28 cellular contexts compared by ENCODE assay signal in genomic region chr7:30708412-30708811, GRCh38. TPM values are rescaled to one million over a fixed set of nuclear protein-coding genes. Genes with fewer than 3 reads are reported as not detected.
A peak's percentile ranks its signal among the peaks of the same experiment; 100 is the strongest.
DNase-seq lines count a peak whose midpoint lies in the region; ATAC-seq and TF ChIP-seq lines count a peak whose summit lies in the region.
"Had no signal": no experiment of that assay in that cellular context is flagged by ENCODE, and none has a peak within 500 bp of the region (broad histone marks: within the 10 kb centered on the region; RNA-seq: fewer than 3 reads in every experiment).

No MANE protein-coding gene starts in this region.

- H3K9me3 ChIP-seq in right atrium auricular region (no peaks in the 10 kb centered on the region), heart left ventricle (no peaks in the 10 kb centered on the region), subcutaneous abdominal adipose tissue (ENCODE audit: control insufficient read depth in 5 of 5, low read length in 5 of 5) (no peaks in the 10 kb centered on the region), GM23248 (ENCODE audit: low read depth) (no peaks in the 10 kb centered on the region), mucosa of descending colon (no peaks in the 10 kb centered on the region)
- H3K9me3 ChIP-seq: BLaER1, Caco-2 had no signal

- H3K4me3 ChIP-seq in right atrium auricular region (no peak overlapping the region), heart left ventricle (no peak overlapping the region), subcutaneous abdominal adipose tissue (ENCODE audit: low read depth in 1 of 5, low read length in 5 of 5) (no peak overlapping the region), GM23248 (no peak overlapping the region), mucosa of descending colon (no peak overlapping the region)
- H3K4me3 ChIP-seq: BLaER1, GM12878, PC-9 had no signal

- no peak overlapping the region for H2AFZ ChIP-seq in GM23248
- H2AFZ ChIP-seq: PC-9 had no signal

- peak overlapping the region; percentile 64 for H3K27ac Mint-ChIP-seq in nephron progenitor cell
- H3K27ac Mint-ChIP-seq: CD4-positive, alpha-beta memory T cell had no signal

- no peaks in the 10 kb centered on the region for H4K20me1 ChIP-seq in GM23248 (ENCODE audit: insufficient read depth)
- H4K20me1 ChIP-seq: BLaER1 had no signal

- in situ Hi-C loops in GM23248 (cut with MboI): no loop called here

- H3K27me3 ChIP-seq in right atrium auricular region: no peaks in the 10 kb centered on the region
- H3K27me3 ChIP-seq in heart left ventricle: no peaks in the 10 kb centered on the region
- peaks cover 0 to 11% (median 0%) of the 10 kb centered on the region in 5 donors for H3K27me3 ChIP-seq in subcutaneous abdominal adipose tissue (ENCODE audit: control insufficient read depth in 5 of 5, insufficient read depth in 4 of 5, low read length in 5 of 5)
- H3K27me3 ChIP-seq in GM23248 (replicated peaks; ENCODE audit: insufficient read depth): peaks cover 7% of the 10 kb centered on the region; the same call in 1 of the 2 replicates
- H3K27me3 ChIP-seq: BLaER1 had no signal

- no peaks in the 10 kb centered on the region for H3K9me2 ChIP-seq in GM23248 (ENCODE audit: insufficient read depth)

- WGBS in heart left ventricle, 4 donors: 58 to 94% (median 74%) methylated on average over 4 of the region's 4 CpGs
- 49 to 53% methylated on average over 4 of the region's 4 CpGs for WGBS in GM23248 (ENCODE audit: low coverage in 1 of 2, low lambda C conversion rate in 2 of 2, missing lambda C conversion rate in 2 of 2), 2 experiments

- no peaks in the 10 kb centered on the region for H3K36me3 Mint-ChIP-seq in nephron progenitor cell (ENCODE audit: low read depth)
- H3K36me3 Mint-ChIP-seq: CD4-positive, alpha-beta memory T cell had no signal

- H3K27me3 Mint-ChIP-seq in nephron progenitor cell (ENCODE audit: low read depth, poor library complexity): peaks cover 16% of the 10 kb centered on the region
- H3K27me3 Mint-ChIP-seq: CD4-positive, alpha-beta memory T cell had no signal

- H3K4me1 Mint-ChIP-seq in nephron progenitor cell: peaks cover 21% of the 10 kb centered on the region
- H3K4me1 Mint-ChIP-seq: CD4-positive, alpha-beta memory T cell had no signal

- H3K27ac ChIP-seq in right atrium auricular region: peak overlapping the region in 1 of 2 donors; percentile 40
- peak overlapping the region in 11 of 12 donors; percentile 24 to 82 (median 58) for H3K27ac ChIP-seq in heart left ventricle
- H3K27ac ChIP-seq in subcutaneous abdominal adipose tissue (ENCODE audit: low read depth, low read length): peak overlapping the region; percentile 16
- no peak overlapping the region for H3K27ac ChIP-seq in GM23248
- H3K27ac ChIP-seq: 22Rv1, BLaER1, PC-9 had no signal

- intact Hi-C loops in Right ventricle myocardium inferior (cut with DNase I) (no loop called here), heart left ventricle (cut with DNase I) (no loop called here), mucosa of descending colon (cut with DNase I, micrococcal nuclease) (no loop called here)

- H3K9me3 Mint-ChIP-seq in nephron progenitor cell: no peaks in the 10 kb centered on the region
- H3K9me3 Mint-ChIP-seq: CD4-positive, alpha-beta memory T cell had no signal

- H3K9ac ChIP-seq in subcutaneous abdominal adipose tissue (ENCODE audit: low read length in 5 of 5) (no peak overlapping the region), GM23248 (no peak overlapping the region)
- H3K9ac ChIP-seq: BLaER1 had no signal

- no peaks in the 10 kb centered on the region for H3F3A ChIP-seq in GM23248 (ENCODE audit: insufficient read depth)

- no peak for TF ChIP-seq POLR2A in heart left ventricle (IDR thresholded peaks at IDR 0.05)

- H3K4me1 ChIP-seq in right atrium auricular region (peaks cover 0 to 18% of the 10 kb centered on the region in 2 donors), heart left ventricle (peaks cover 0 to 23% (median 9%) of the 10 kb centered on the region in 12 donors), subcutaneous abdominal adipose tissue (ENCODE audit: control insufficient read depth in 5 of 5, insufficient read depth in 5 of 5, low read length in 5 of 5) (peaks cover 0 to 22% (median 13%) of the 10 kb centered on the region in 5 donors), GM23248 (ENCODE audit: insufficient read depth) (0 out of 2 replicates have a peak, but pooled peaks cover 6% of the 10 kb centered on the region), mucosa of descending colon (ENCODE audit: low read depth) (no peaks in the 10 kb centered on the region)
- H3K4me1 ChIP-seq: BLaER1, Caco-2 had no signal

- no peaks in the 10 kb centered on the region for H3K36me3 ChIP-seq in right atrium auricular region
- H3K36me3 ChIP-seq in heart left ventricle: no peaks in the 10 kb centered on the region
- H3K36me3 ChIP-seq in subcutaneous abdominal adipose tissue (ENCODE audit: control insufficient read depth in 5 of 5, insufficient read depth in 5 of 5, low read length in 5 of 5): no peaks in the 10 kb centered on the region
- H3K36me3 ChIP-seq in GM23248 (ENCODE audit: low read depth): no peaks in the 10 kb centered on the region
- H3K36me3 ChIP-seq in mucosa of descending colon (ENCODE audit: low read depth): no peaks in the 10 kb centered on the region
- H3K36me3 ChIP-seq: BLaER1 had no signal

- TF ChIP-seq CTCF in right atrium auricular region (IDR thresholded peaks at IDR 0.05) (no peak), heart left ventricle (IDR thresholded peaks at IDR 0.05) (no peak), nephron progenitor cell (IDR thresholded peaks at IDR 0.05) (no peak), mucosa of descending colon (IDR thresholded peaks at IDR 0.05) (no peak)

- H3K79me2 ChIP-seq in GM23248 (ENCODE audit: insufficient read depth): no peaks in the 10 kb centered on the region

- ATAC-seq in Right ventricle myocardium inferior: peak; percentile 24
- ATAC-seq in heart left ventricle: peak; percentile 11 to 55 (median 43)
- no peak for ATAC-seq in mucosa of descending colon
- ATAC-seq: GM12878 had no signal

- no peak overlapping the region for H3K4me3 Mint-ChIP-seq in nephron progenitor cell
- H3K4me3 Mint-ChIP-seq: CD4-positive, alpha-beta memory T cell had no signal

- DNase-seq in Right ventricle myocardium inferior (ENCODE audit: missing footprints) (no peak), right atrium auricular region (ENCODE audit: low spot score) (no peak), heart left ventricle (peak in 4 of 5 donors; percentile 43 to 69 (median 56)), nephron progenitor cell (no peak), GM23248 (no peak), mucosa of descending colon (no peak), germinal center (ENCODE audit: low spot score) (no peak)
- DNase-seq: ACHN; Caco-2; CD4-positive, alpha-beta memory T cell; DMS 273 treated with DMSO at 0.1 percent for 48 hours; DND-41; IMR-90; MV-4-11; NCI-H1417; NCI-H1694 treated with DMSO at 0.1 percent for 48 hours; NCI-H2227 treated with DMSO at 0.1 percent for 48 hours; NCI-H510A; NCI-H748 treated with DMSO at 0.1 percent for 48 hours; PC-9; RPMI8226; SIG-M5 had no signal

- no peak overlapping the region for H3K4me2 ChIP-seq in GM23248 (ENCODE audit: unreplicated experiment)
- H3K4me2 ChIP-seq: BLaER1, PC-9 had no signal

RNA-seq across cellular contexts. Expression of gene CRHR2, which starts 26.2 kb away (rescaled TPM):
- total RNA-seq in Right ventricle myocardium inferior (0.35 TPM), right atrium auricular region (under 1 TPM; 0.22 to 0.47 TPM), heart left ventricle (1 to 10 TPM in 2 of 9 donors, under 1 TPM in 6, not detected in 1; 0.28 to 1.6 (median 0.71) TPM), mucosa of descending colon (not detected)
- polyA plus RNA-seq in heart left ventricle (under 1 TPM; 0.06 to 0.80 TPM), GM23248 (2016; fragmentation: Nextera tagmentation; extraction: Ambion mirVana) (0.05 TPM in 1 of 2 replicates, not detected in the other)
- not detected in 2 replicates for total RNA-seq in GM23248 (2014; rRNA removed; shearing (Covaris generic))
- total RNA-seq: Caco-2; CD4-positive, alpha-beta memory T cell; GM12878; H7; IMR-90; M059J; PC-9 had no signal
- polyA plus RNA-seq: CD4-positive, alpha-beta memory T cell; GM12878; IMR-90 had no signal

RNA-seq across cellular contexts. Expression of gene INMT, which starts 43.5 kb away (rescaled TPM):
- 48.1 TPM for total RNA-seq in Right ventricle myocardium inferior
- total RNA-seq in right atrium auricular region: 100 to 1,000 TPM in 1 of 2 donors, 10 to 100 TPM in 1; 88.9 to 199 TPM
- total RNA-seq in heart left ventricle: 10 to 100 TPM; 11.7 to 88.1 (median 29.6) TPM
- polyA plus RNA-seq in heart left ventricle: 10 to 100 TPM; 15.7 to 27.9 TPM
- total RNA-seq in GM23248 (2014; rRNA removed; shearing (Covaris generic)): 0.13 TPM in 1 of 2 replicates, not detected in the other
- 0.09 TPM in 2 replicates for polyA plus RNA-seq in GM23248 (2016; fragmentation: Nextera tagmentation; extraction: Ambion mirVana)
- 1 to 10 TPM; 1.6 to 7.5 (median 7.2) TPM for total RNA-seq in mucosa of descending colon
- total RNA-seq: M059J, PC-9 had no signal

Comparison
In these comparisons a context has a peak if more than half of its experiments do, and no peak if none do; other contexts are left out.
1. DNase-seq: peak in heart left ventricle (4 of 5); none in Right ventricle myocardium inferior (single experiment), right atrium auricular region (single experiment), nephron progenitor cell (single experiment), GM23248 (single experiment), mucosa of descending colon (0 of 3) and germinal center (single experiment).